ENCODE assay signal across 17 cellular contexts in genomic region chr2:170886391-170886790, GRCh38. TPM values are rescaled to one million over a fixed set of nuclear protein-coding genes. Genes with fewer than 3 reads are reported as not detected.
DNase-seq lines count a peak whose midpoint lies in the region; ATAC-seq and TF ChIP-seq lines count a peak whose summit lies in the region.
"Had no signal": no experiment of that assay in that cellular context is flagged by ENCODE, and none has a peak within 500 bp of the region (broad histone marks: within the 10 kb centered on the region; RNA-seq: fewer than 3 reads in every experiment).

No MANE protein-coding gene starts in this region.

- H3K36me3 ChIP-seq in CD8-positive, alpha-beta memory T cell (ENCODE audit: insufficient read depth, low read length): no peaks in the 10 kb centered on the region
- H3K36me3 ChIP-seq: sigmoid colon had no signal

- no peaks in the 10 kb centered on the region for H3K4me1 ChIP-seq in CD8-positive, alpha-beta memory T cell (ENCODE audit: insufficient read depth, low read length)
- H3K4me1 ChIP-seq: sigmoid colon had no signal

- TF ChIP-seq CTCF in RWPE1 (conservative IDR thresholded peaks at IDR 0.05; ENCODE audit: low read depth) (no peak), epithelial cell of proximal tubule (conservative IDR thresholded peaks at IDR 0.05; ENCODE audit: low read depth, low read length) (no peak), retinal pigment epithelial cell (conservative IDR thresholded peaks at IDR 0.05; ENCODE audit: low read depth, low read length) (no peak)

- peaks cover 21 to 52% of the 10 kb centered on the region in 2 donors for H3K27me3 Mint-ChIP-seq in CD8-positive, alpha-beta memory T cell
- H3K27me3 Mint-ChIP-seq in stimulated activated naive B cell treated with anti-CD40 and anti-IgM and Interleukin-4, amounts not matched to agents 10 μg/mL and 1 μg/mL and 100 μg/mL, for 72 hours: peaks cover 6 to 27% of the 10 kb centered on the region in 2 donors

- POLR2A ChIA-PET in RWPE1 (lab: Yijun Ruan, JAX; ENCODE audit: low non-redundant PET): no interaction called here
- POLR2A ChIA-PET in CD8-positive, alpha-beta memory T cell (lab: Charles Lee): no interaction called here

- ATAC-seq in stimulated activated naive B cell treated with anti-CD40 and anti-IgM and Interleukin-4, amounts not matched to agents 10 μg/mL and 1 μg/mL and 100 μg/mL, for 72 hours (replicated peaks): no peak
- ATAC-seq: stimulated activated naive CD8-positive, alpha-beta T cell treated with anti-CD3 and anti-CD28 coated beads, Interleukin-15, Interleukin-2, amounts not matched to agents 100 U/mL and 50 U/mL, for 24 hours had no signal

- CTCF ChIA-PET in RWPE1 (lab: Yijun Ruan, JAX): interaction anchor here (0.6 to 1.6 kb wide), 4 partner anchors 13 to 1034 kb away, joined by 3 to 5 read pairs (median 4); no protein-coding TSS in a partner anchor
- CTCF ChIA-PET in CD8-positive, alpha-beta memory T cell (lab: Charles Lee): interaction anchor here (1.5 kb wide), 1 partner anchor 13 kb away, joined by 7 read pairs; no protein-coding TSS in a partner anchor

- no peak overlapping the region for H3K4me3 Mint-ChIP-seq in CD8-positive, alpha-beta memory T cell
- no peak overlapping the region for H3K4me3 Mint-ChIP-seq in stimulated activated naive B cell treated with anti-CD40 and anti-IgM and Interleukin-4, amounts not matched to agents 10 μg/mL and 1 μg/mL and 100 μg/mL, for 72 hours
- H3K4me3 Mint-ChIP-seq: activated T-helper 1 cell treated with anti-CD3 and anti-CD28 coated beads, Interleukin-12 subunit alpha, Interleukin-12 subunit beta, Interleukin-2, Interleukin-4 antibody, amounts not matched to agents 30 ng/mL and 10 ng/mL and 1 ng/mL, durations not matched to agents 14 hours and 24 hours and 36 hours; endodermal cell; nephron progenitor cell had no signal

- no peaks in the 10 kb centered on the region for H3K9me3 Mint-ChIP-seq in CD8-positive, alpha-beta memory T cell
- no peaks in the 10 kb centered on the region for H3K9me3 Mint-ChIP-seq in stimulated activated naive B cell treated with anti-CD40 and anti-IgM and Interleukin-4, amounts not matched to agents 10 μg/mL and 1 μg/mL and 100 μg/mL, for 72 hours
- H3K9me3 Mint-ChIP-seq: activated T-helper 1 cell treated with anti-CD3 and anti-CD28 coated beads, Interleukin-12 subunit alpha, Interleukin-12 subunit beta, Interleukin-2, Interleukin-4 antibody, amounts not matched to agents 30 ng/mL and 10 ng/mL and 1 ng/mL, durations not matched to agents 14 hours and 24 hours and 36 hours; endodermal cell; nephron progenitor cell had no signal

- H3K4me3 ChIP-seq in epithelial cell of proximal tubule (ENCODE audit: low read depth, low read length): no peak overlapping the region
- H3K4me3 ChIP-seq in retinal pigment epithelial cell (ENCODE audit: low read length): no peak overlapping the region
- H3K4me3 ChIP-seq in CD8-positive, alpha-beta memory T cell (ENCODE audit: low read length): no peak overlapping the region
- H3K4me3 ChIP-seq: hepatocyte, sigmoid colon had no signal

- H3K9me3 ChIP-seq in CD8-positive, alpha-beta memory T cell (ENCODE audit: low read length): no peaks in the 10 kb centered on the region
- H3K9me3 ChIP-seq: sigmoid colon had no signal

- no peaks in the 10 kb centered on the region for H3K27me3 ChIP-seq in CD8-positive, alpha-beta memory T cell (ENCODE audit: insufficient read depth, low read length, poor library complexity, severe bottlenecking)
- H3K27me3 ChIP-seq: hepatocyte had no signal

- no peak overlapping the region for H3K27ac Mint-ChIP-seq in CD8-positive, alpha-beta memory T cell
- no peak overlapping the region for H3K27ac Mint-ChIP-seq in stimulated activated naive B cell treated with anti-CD40 and anti-IgM and Interleukin-4, amounts not matched to agents 10 μg/mL and 1 μg/mL and 100 μg/mL, for 72 hours
- H3K27ac Mint-ChIP-seq: activated T-helper 1 cell treated with anti-CD3 and anti-CD28 coated beads, Interleukin-12 subunit alpha, Interleukin-12 subunit beta, Interleukin-2, Interleukin-4 antibody, amounts not matched to agents 30 ng/mL and 10 ng/mL and 1 ng/mL, durations not matched to agents 14 hours and 24 hours and 36 hours; endodermal cell; nephron progenitor cell had no signal

- no peak overlapping the region for H3K27ac ChIP-seq in RWPE1
- no peak overlapping the region for H3K27ac ChIP-seq in CD8-positive, alpha-beta memory T cell (ENCODE audit: low read depth, low read length)
- H3K27ac ChIP-seq: hepatocyte, sigmoid colon had no signal

- peaks cover 0 to 5% (median 0%) of the 10 kb centered on the region in 3 donors for H3K36me3 Mint-ChIP-seq in CD8-positive, alpha-beta memory T cell
- no peaks in the 10 kb centered on the region for H3K36me3 Mint-ChIP-seq in stimulated activated naive B cell treated with anti-CD40 and anti-IgM and Interleukin-4, amounts not matched to agents 10 μg/mL and 1 μg/mL and 100 μg/mL, for 72 hours

- H3K4me1 Mint-ChIP-seq in CD8-positive, alpha-beta memory T cell: no peaks in the 10 kb centered on the region
- peaks cover 0 to 3% of the 10 kb centered on the region in 2 donors for H3K4me1 Mint-ChIP-seq in stimulated activated naive B cell treated with anti-CD40 and anti-IgM and Interleukin-4, amounts not matched to agents 10 μg/mL and 1 μg/mL and 100 μg/mL, for 72 hours

- peak; percentile 71 for DNase-seq in GM04504 (ENCODE audit: low read depth)
- DNase-seq in RWPE1 (ENCODE audit: low spot score): peak; percentile 51
- DNase-seq in epithelial cell of proximal tubule (ENCODE audit: low read depth): peak; percentile 69
- peak; percentile 14 for DNase-seq in retinal pigment epithelial cell (ENCODE audit: low read depth)
- no peak for DNase-seq in mesenteric fat pad (ENCODE audit: low spot score)
- DNase-seq in CD8-positive, alpha-beta memory T cell: no peak
- DNase-seq in stimulated activated naive B cell treated with anti-CD40 and anti-IgM and Interleukin-4, amounts not matched to agents 10 μg/mL and 1 μg/mL and 100 μg/mL, for 72 hours: no peak
- DNase-seq: aorta; COR-L47; endodermal cell; NCI-H146; NCI-H524 treated with DMSO at 0.1 percent for 48 hours; nephron progenitor cell; sigmoid colon; stimulated activated naive CD8-positive, alpha-beta T cell treated with anti-CD3 and anti-CD28 coated beads, Interleukin-15, Interleukin-2, amounts not matched to agents 100 U/mL and 50 U/mL, for 24 hours had no signal

RNA-seq across cellular contexts. Expression of gene GORASP2, which starts 42.7 kb away (rescaled TPM):
- 56.2 and 65.6 TPM in 2 replicates for total RNA-seq in epithelial cell of proximal tubule
- 78.2 TPM for total RNA-seq in mesenteric fat pad
- 10 to 100 TPM; 70.7 to 80.9 TPM for total RNA-seq in CD8-positive, alpha-beta memory T cell
- polyA plus RNA-seq in CD8-positive, alpha-beta memory T cell: 101 TPM

Comparison
In these comparisons a context has a peak if more than half of its experiments do, and no peak if none do; other contexts are left out.
1. DNase-seq: peak in GM04504 (single experiment), RWPE1 (single experiment), epithelial cell of proximal tubule (single experiment) and retinal pigment epithelial cell (single experiment); none in mesenteric fat pad (single experiment), CD8-positive, alpha-beta memory T cell (0 of 5) and stimulated activated naive B cell treated with anti-CD40 and anti-IgM and Interleukin-4, amounts not matched to agents 10 μg/mL and 1 μg/mL and 100 μg/mL, for 72 hours (single experiment).